Comparison of ENCODE assay signal across 24 cellular contexts in the genomic region with DNA sequence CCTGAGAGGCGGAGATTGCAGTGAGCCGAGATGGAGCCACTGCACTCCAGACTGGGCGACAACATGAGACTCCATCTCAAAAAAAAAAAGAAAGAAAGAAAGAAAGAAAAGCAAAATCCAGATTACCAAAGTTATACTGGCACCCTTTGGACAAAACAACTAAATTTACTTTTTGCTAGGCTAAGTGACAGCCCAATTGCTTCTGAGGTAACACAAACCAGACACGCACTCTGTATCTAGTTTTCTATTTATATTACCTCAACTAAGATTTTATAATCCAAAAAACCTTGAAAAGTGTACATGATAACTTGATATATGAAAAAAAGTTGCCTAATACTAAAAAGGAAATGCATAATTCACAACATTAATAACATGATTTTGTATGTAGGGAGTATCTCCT. TPM values are rescaled to one million over a fixed set of nuclear protein-coding genes. Genes with fewer than 3 reads are reported as not detected.
A peak's percentile ranks its signal among the peaks of the same experiment; 100 is the strongest.
DNase-seq lines count a peak whose midpoint lies in the region; ATAC-seq and TF ChIP-seq lines count a peak whose summit lies in the region.
"Had no signal": no experiment of that assay in that cellular context is flagged by ENCODE, and none has a peak within 500 bp of the region (broad histone marks: within the 10 kb centered on the region; RNA-seq: fewer than 3 reads in every experiment).

No MANE protein-coding gene starts in this region.

- no peak for DNase-seq in Right ventricle myocardium superior
- no peak for DNase-seq in cardiac septum (ENCODE audit: low spot score)
- no peak for DNase-seq in left ventricle myocardium superior
- DNase-seq in left cardiac atrium: no peak
- no peak for DNase-seq in chondrocyte (ENCODE audit: low spot score)
- no peak for DNase-seq in progenitor cell of endocrine pancreas (ENCODE audit: low spot score, unreplicated experiment)
- DNase-seq in stimulated activated CD4-positive, alpha-beta T cell treated with anti-CD3 and anti-CD28 coated beads, Interleukin-4, amount 100 ng/mL, for 4 hours: no peak
- DNase-seq: 8988T; ACHN; AML-193; BE2C; CD4-positive, alpha-beta T cell; CD8-positive, alpha-beta memory T cell; DMS 273 treated with DMSO at 0.1 percent for 48 hours; DMS79; EL; GDM1; H9 had no signal

- H3K36me3 Mint-ChIP-seq in chondrocyte (ENCODE audit: low read depth) (peaks cover 6% of the 10 kb centered on the region), progenitor cell of endocrine pancreas (ENCODE audit: insufficient read depth) (peaks cover 10% of the 10 kb centered on the region)

- ATAC-seq in Right ventricle myocardium superior (ENCODE audit: poor library complexity): peak; percentile 54
- ATAC-seq in left ventricle myocardium superior: peak; percentile 59
- ATAC-seq in left cardiac atrium: no peak
- ATAC-seq in GM21423 (IDR thresholded peaks at IDR 0.05; ENCODE audit: unreplicated experiment): no peak
- ATAC-seq: A549, GM12878, GM23338, HCT116 had no signal

- H3K27ac Mint-ChIP-seq in chondrocyte (ENCODE audit: unreplicated experiment) (peak overlapping the region; percentile 41), progenitor cell of endocrine pancreas (peak overlapping the region; percentile 69)
- H3K27ac Mint-ChIP-seq: CD14-positive monocyte; CD4-positive, alpha-beta T cell; GM23338 had no signal

- H3K4me1 Mint-ChIP-seq in chondrocyte (ENCODE audit: low read depth) (peaks cover 30% of the 10 kb centered on the region), progenitor cell of endocrine pancreas (ENCODE audit: low read depth) (no peaks in the 10 kb centered on the region)
- H3K4me1 Mint-ChIP-seq: CD14-positive monocyte had no signal

- H3K9me3 Mint-ChIP-seq in chondrocyte (ENCODE audit: low read depth) (no peaks in the 10 kb centered on the region), progenitor cell of endocrine pancreas (ENCODE audit: low read depth) (peaks cover 4% of the 10 kb centered on the region)
- H3K9me3 Mint-ChIP-seq: CD4-positive, alpha-beta T cell; CD8-positive, alpha-beta memory T cell; H9 had no signal

- H3K27me3 Mint-ChIP-seq in chondrocyte (ENCODE audit: low read depth): no peaks in the 10 kb centered on the region
- no peaks in the 10 kb centered on the region for H3K27me3 Mint-ChIP-seq in progenitor cell of endocrine pancreas
- H3K27me3 Mint-ChIP-seq: CD4-positive, alpha-beta T cell; CD8-positive, alpha-beta memory T cell had no signal

- intact Hi-C loops in Right ventricle myocardium superior (cut with DNase I): no loop called here
- intact Hi-C loops in cardiac septum (cut with DNase I): no loop called here
- intact Hi-C loops in left ventricle myocardium superior (cut with micrococcal nuclease): no loop called here
- intact Hi-C loops in left cardiac atrium (cut with DNase I): no loop called here

- TF ChIP-seq CTCF in chondrocyte (IDR thresholded peaks at IDR 0.05): no peak
- TF ChIP-seq CTCF in progenitor cell of endocrine pancreas (IDR thresholded peaks at IDR 0.05; ENCODE audit: unreplicated experiment): no peak

- H3K4me3 Mint-ChIP-seq in chondrocyte (ENCODE audit: unreplicated experiment) (no peak overlapping the region), progenitor cell of endocrine pancreas (ENCODE audit: low read depth) (no peak overlapping the region)
- H3K4me3 Mint-ChIP-seq: CD14-positive monocyte; CD4-positive, alpha-beta T cell; CD8-positive, alpha-beta memory T cell; GM23338; H9 had no signal

RNA-seq across cellular contexts. Expression of a gene that starts 12.9 kb away (rescaled TPM):
- 96.8 TPM for total RNA-seq in Right ventricle myocardium superior
- total RNA-seq in cardiac septum: 228 TPM
- total RNA-seq in left ventricle myocardium superior: 121 TPM
- 10 to 100 TPM; 65.5 to 77.8 TPM for total RNA-seq in left cardiac atrium
- 137 to 172 TPM (median 167 TPM) in 3 replicates for total RNA-seq in chondrocyte
- total RNA-seq in progenitor cell of endocrine pancreas: 87.6 and 99.1 TPM in 2 replicates

Comparison
In these comparisons a context has a peak if more than half of its experiments do, and no peak if none do; other contexts are left out.
1. ATAC-seq: peak in Right ventricle myocardium superior (single experiment) and left ventricle myocardium superior (single experiment); none in left cardiac atrium (0 of 2) and GM21423 (single experiment).